1 cellular context compared by ENCODE assay signal in the genomic region with DNA sequence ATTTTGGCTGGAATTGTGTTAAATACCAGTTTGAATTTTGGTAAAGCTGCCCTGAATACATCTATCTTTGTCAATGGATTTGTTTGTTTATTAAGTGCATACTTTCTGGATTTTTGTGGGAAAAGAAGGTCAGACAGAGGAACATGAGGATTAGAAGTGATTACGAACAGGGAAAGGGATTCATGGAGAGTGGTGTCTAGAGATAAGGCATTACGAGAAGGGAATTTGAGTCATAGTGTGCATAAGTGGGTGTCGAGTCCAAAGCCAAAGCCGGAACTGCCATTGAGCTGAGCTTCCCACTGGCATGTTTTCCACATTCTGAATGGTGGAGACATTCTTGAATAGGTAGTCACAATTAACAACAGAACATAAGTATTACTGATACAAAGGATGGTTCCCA.
TF ChIP-seq lines count a peak whose summit lies in the region.

No MANE protein-coding gene starts in this region.

TF ChIP-seq in SK-N-SH, 30 proteins besides CTCF, POLR2A, EP300 and RAD21 (continued from another document):
- TF ChIP-seq, protein P1, sequence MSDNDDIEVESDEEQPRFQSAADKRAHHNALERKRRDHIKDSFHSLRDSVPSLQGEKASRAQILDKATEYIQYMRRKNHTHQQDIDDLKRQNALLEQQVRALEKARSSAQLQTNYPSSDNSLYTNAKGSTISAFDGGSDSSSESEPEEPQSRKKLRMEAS (IDR thresholded peaks at IDR 0.05; ENCODE audit: low read depth), result peak; percentile 76
- TF ChIP-seq TCF12 (IDR thresholded peaks at IDR 0.05) (peak; percentile 92; the same call in 1 of the 2 replicates), TAF1 (IDR thresholded peaks at IDR 0.05; ENCODE audit: borderline replicate concordance, low read depth, low read length) (no peak), POLR2AphosphoS5 (IDR thresholded peaks at IDR 0.05; ENCODE audit: low read depth, low read length) (peak; percentile 14; the same call in 1 of the 2 replicates), MEF2A (IDR thresholded peaks at IDR 0.05; ENCODE audit: borderline replicate concordance, low read depth) (peak; percentile 48; the same call in 1 of the 2 replicates)
